In genomic region chr2:238231809-238232208, GRCh38 we compare ENCODE assay signal across 2 cellular contexts.
TF ChIP-seq lines count a peak whose summit lies in the region.

No MANE protein-coding gene starts in this region.

TF ChIP-seq in H1, 55 proteins besides CTCF, POLR2A, EP300 and RAD21:
- TF ChIP-seq PHF8 (conservative IDR thresholded peaks at IDR 0.05; ENCODE audit: low read depth, low read length): no peak
- no peak for TF ChIP-seq EZH2 (IDR thresholded peaks at IDR 0.05; ENCODE audit: low read depth, low read length, severe bottlenecking)
- TF ChIP-seq SP2 (IDR thresholded peaks at IDR 0.05; ENCODE audit: low read length): no peak
- no peak for TF ChIP-seq CHD2 (IDR thresholded peaks at IDR 0.05; ENCODE audit: low read length)
- no peak for TF ChIP-seq RNF2 (IDR thresholded peaks at IDR 0.05; ENCODE audit: borderline replicate concordance, low read depth, low read length, missing control alignments, poor library complexity, severe bottlenecking)
- TF ChIP-seq POLR2AphosphoS5 (IDR thresholded peaks at IDR 0.05; ENCODE audit: low read depth, low read length): no peak
- no peak for TF ChIP-seq POU5F1 (IDR thresholded peaks at IDR 0.05; ENCODE audit: low read depth, low read length)
- no peak for TF ChIP-seq BRCA1 (IDR thresholded peaks at IDR 0.05; ENCODE audit: low read depth, low read length)
- TF ChIP-seq ZNF274 (IDR thresholded peaks at IDR 0.05; ENCODE audit: borderline replicate concordance, extremely low read depth, low read length): no peak
- no peak for TF ChIP-seq SAP30 (IDR thresholded peaks at IDR 0.05; ENCODE audit: insufficient read depth, insufficient replicate concordance, low read length)
- no peak for TF ChIP-seq BCL11A (IDR thresholded peaks at IDR 0.05; ENCODE audit: low read depth in 2 of 2, low read length in 2 of 2)
- no peak for TF ChIP-seq SRF (IDR thresholded peaks at IDR 0.05; ENCODE audit: low read depth, low read length)
- no peak for TF ChIP-seq NRF1 (IDR thresholded peaks at IDR 0.05; ENCODE audit: low read depth, low read length)
- TF ChIP-seq RXRA (IDR thresholded peaks at IDR 0.05; ENCODE audit: insufficient read depth, low read depth, low read length): no peak
- no peak for TF ChIP-seq EGR1 (IDR thresholded peaks at IDR 0.05; ENCODE audit: borderline replicate concordance, low read depth, low read length)
- no peak for TF ChIP-seq ASH2L (IDR thresholded peaks at IDR 0.05; ENCODE audit: low read length)
- TF ChIP-seq CHD1 (IDR thresholded peaks at IDR 0.05; ENCODE audit: low read depth, low read length): no peak
- TF ChIP-seq TEAD4 (IDR thresholded peaks at IDR 0.05; ENCODE audit: low read depth, low read length): no peak

TF ChIP-seq in HepG2, 621 proteins besides CTCF, POLR2A, EP300 and RAD21:
- TF ChIP-seq ARNT2 (CRISPR knock-in tag; IDR thresholded peaks at IDR 0.05; ENCODE audit: low read depth) (no peak), ZNF326 (CRISPR knock-in tag; IDR thresholded peaks at IDR 0.05; ENCODE audit: borderline replicate concordance) (no peak), MNT (IDR thresholded peaks at IDR 0.05) (no peak), MBD4 (IDR thresholded peaks at IDR 0.05; ENCODE audit: borderline replicate concordance, low read length) (no peak), KDM2A (CRISPR knock-in tag; IDR thresholded peaks at IDR 0.05; ENCODE audit: borderline replicate concordance, low read depth) (no peak), ZNF747 (CRISPR knock-in tag; IDR thresholded peaks at IDR 0.05; ENCODE audit: borderline replicate concordance) (no peak), ZNF281 (CRISPR knock-in tag; IDR thresholded peaks at IDR 0.05; ENCODE audit: borderline replicate concordance) (no peak), IRX3 (CRISPR knock-in tag; IDR thresholded peaks at IDR 0.05; ENCODE audit: borderline replicate concordance, low read depth) (no peak), SRSF9 (IDR thresholded peaks at IDR 0.05; ENCODE audit: borderline replicate concordance, insufficient read depth, low read depth, low read length, poor library complexity, severe bottlenecking) (no peak), CREBL2 (CRISPR knock-in tag; IDR thresholded peaks at IDR 0.05; ENCODE audit: borderline replicate concordance) (no peak), SMYD3 (CRISPR knock-in tag; IDR thresholded peaks at IDR 0.05) (no peak), ZNF800 (CRISPR knock-in tag; IDR thresholded peaks at IDR 0.05) (no peak), ZMYM2 (CRISPR knock-in tag; IDR thresholded peaks at IDR 0.05) (no peak), DPF2 (CRISPR knock-in tag; IDR thresholded peaks at IDR 0.05; ENCODE audit: borderline replicate concordance, low read depth) (no peak)
TF ChIP-seq in HepG2: peak in this region for 0.
